ENCODE assay signal across 35 cellular contexts in genomic region chrX:17931855-17932254, GRCh38.
"Had no signal": no experiment of that assay in that cellular context is flagged by ENCODE, and none has a peak within 500 bp of the region (broad histone marks: within the 10 kb centered on the region; RNA-seq: fewer than 3 reads in every experiment).

No MANE protein-coding gene starts in this region.

- H3K27ac ChIP-seq: body of pancreas, brain microvascular endothelial cell, breast epithelium, VCaP had no signal

- H3K9me3 ChIP-seq: body of pancreas, breast epithelium had no signal

- H3K27me3 ChIP-seq: body of pancreas, brain microvascular endothelial cell had no signal

- H3K27me3 Mint-ChIP-seq: activated CD4-positive, alpha-beta T cell treated with anti-CD3 and anti-CD28 coated beads for 36 hours; activated CD4-positive, alpha-beta T cell treated with anti-CD3 and anti-CD28 coated beads, Interleukin-2, amount 10 ng/mL, durations not matched to agents 7 days and 5 days; activated CD8-positive, alpha-beta memory T cell treated with anti-CD3 and anti-CD28 coated beads, Interleukin-2, amount 10 ng/mL, durations not matched to agents 7 days and 5 days; activated naive CD4-positive, alpha-beta T cell treated with anti-CD3 and anti-CD28 coated beads, Interleukin-2, amount 10 ng/mL, durations not matched to agents 7 days and 5 days; activated naive CD4-positive, alpha-beta T cell treated with anti-CD3 and anti-CD28 coated beads, Interleukin-2, amount 50 U/mL, for 24 hours; activated naive CD8-positive, alpha-beta T cell; activated naive CD8-positive, alpha-beta T cell treated with anti-CD3 and anti-CD28 coated beads, Interleukin-2, amount 50 U/mL, for 24 hours had no signal

- DNase-seq: activated CD4-positive, alpha-beta memory T cell treated with anti-CD3 and anti-CD28 coated beads, Interleukin-2, amount 10 ng/mL, durations not matched to agents 7 days and 5 days; activated CD4-positive, alpha-beta T cell treated with anti-CD3 and anti-CD28 coated beads for 1 hour; activated CD4-positive, alpha-beta T cell treated with anti-CD3 and anti-CD28 coated beads for 36 hours; activated CD4-positive, alpha-beta T cell treated with anti-CD3 and anti-CD28 coated beads for 48 hours; activated CD4-positive, alpha-beta T cell treated with anti-CD3 and anti-CD28 coated beads, Interleukin-2, amount 10 ng/mL, durations not matched to agents 7 days and 5 days; activated CD4-positive, alpha-beta T cell treated with anti-CD3 and anti-CD28 coated beads, Interleukin-2, amount 50 U/mL, for 48 hours; activated CD4-positive, CD25-positive, alpha-beta regulatory T cell; activated CD8-positive, alpha-beta memory T cell treated with anti-CD3 and anti-CD28 coated beads for 24 hours; activated CD8-positive, alpha-beta memory T cell treated with anti-CD3 and anti-CD28 coated beads, Interleukin-2, amount 10 ng/mL, durations not matched to agents 7 days and 5 days; activated CD8-positive, alpha-beta memory T cell treated with anti-CD3 and anti-CD28 coated beads, Interleukin-2, amount 50 U/mL, for 48 hours; activated CD8-positive, alpha-beta T cell treated with anti-CD3 and anti-CD28 coated beads, Interleukin-2, amount 10 ng/mL, durations not matched to agents 7 days and 5 days; activated effector memory CD4-positive, alpha-beta T cell treated with Interleukin-2 at 50 U/mL for 16 hours; activated gamma-delta T cell; activated naive CD4-positive, alpha-beta T cell treated with anti-CD3 and anti-CD28 coated beads, Interleukin-2, amount 10 ng/mL, durations not matched to agents 7 days and 5 days; activated naive CD4-positive, alpha-beta T cell treated with Interleukin-2 at 50 U/mL for 16 hours; activated naive CD8-positive, alpha-beta T cell treated with anti-CD3 and anti-CD28 coated beads, Interleukin-2, amount 10 ng/mL, durations not matched to agents 7 days and 5 days; activated naive CD8-positive, alpha-beta T cell treated with anti-CD3 and anti-CD28 coated beads, Interleukin-2, amount 50 U/mL, for 24 hours; activated T-cell treated with anti-CD3 and anti-CD28 coated beads, Interleukin-2, amount 50 U/mL, for 24 hours; activated T-cell treated with anti-CD3 and anti-CD28 coated beads, Interleukin-2, amount 50 U/mL, for 48 hours; aorta; body of pancreas; brain microvascular endothelial cell; central memory CD4-positive, alpha-beta T cell; T-helper 1 cell; T-helper 2 cell; T-helper 9 cell had no signal

- H3K9me3 Mint-ChIP-seq: activated CD4-positive, alpha-beta memory T cell treated with anti-CD3 and anti-CD28 coated beads, Interleukin-2, amount 10 ng/mL, durations not matched to agents 7 days and 5 days; activated CD4-positive, alpha-beta T cell treated with anti-CD3 and anti-CD28 coated beads, Interleukin-2, amount 10 ng/mL, durations not matched to agents 7 days and 5 days; activated naive CD4-positive, alpha-beta T cell treated with anti-CD3 and anti-CD28 coated beads, Interleukin-2, amount 10 ng/mL, durations not matched to agents 7 days and 5 days; activated naive CD4-positive, alpha-beta T cell treated with anti-CD3 and anti-CD28 coated beads, Interleukin-2, amount 50 U/mL, for 24 hours; activated naive CD8-positive, alpha-beta T cell treated with anti-CD3 and anti-CD28 coated beads, Interleukin-2, amount 10 ng/mL, durations not matched to agents 7 days and 5 days; activated naive CD8-positive, alpha-beta T cell treated with anti-CD3 and anti-CD28 coated beads, Interleukin-2, amount 50 U/mL, for 24 hours; activated T-cell treated with anti-CD3 and anti-CD28 coated beads, Interleukin-2, amount 50 U/mL, for 24 hours; activated T-helper 2 cell treated with anti-CD3 and anti-CD28 coated beads, Interferon-gamma antibody, Interleukin-2, Interleukin-4, amounts not matched to agents 10 μg/mL and 5 μg/mL and 100 μg/mL, durations not matched to agents 14 hours and 24 hours and 36 hours; T-helper 1 cell treated with Interleukin-12 subunit alpha and Interleukin-12 subunit beta and Interleukin-4 antibody, amounts not matched to agents 30 μg/mL and 1 μg/mL, for 36 hours; T-helper 2 cell treated with Interferon-gamma antibody and Interleukin-4, amounts not matched to agents 5 μg/mL and 100 μg/mL, for 36 hours had no signal

- H3K4me3 ChIP-seq: body of pancreas, breast epithelium had no signal

- H3K4me3 Mint-ChIP-seq: activated CD4-positive, alpha-beta memory T cell treated with anti-CD3 and anti-CD28 coated beads, Interleukin-2, amount 10 ng/mL, durations not matched to agents 7 days and 5 days; activated CD4-positive, alpha-beta T cell treated with anti-CD3 and anti-CD28 coated beads for 36 hours; activated CD4-positive, alpha-beta T cell treated with anti-CD3 and anti-CD28 coated beads, Interleukin-2, amount 10 ng/mL, durations not matched to agents 7 days and 5 days; activated CD8-positive, alpha-beta memory T cell treated with anti-CD3 and anti-CD28 coated beads, Interleukin-2, amount 10 ng/mL, durations not matched to agents 7 days and 5 days; activated CD8-positive, alpha-beta T cell treated with anti-CD3 and anti-CD28 coated beads, Interleukin-2, amount 10 ng/mL, durations not matched to agents 7 days and 5 days; activated naive CD4-positive, alpha-beta T cell treated with anti-CD3 and anti-CD28 coated beads, Interleukin-2, amount 10 ng/mL, durations not matched to agents 7 days and 5 days; activated naive CD4-positive, alpha-beta T cell treated with anti-CD3 and anti-CD28 coated beads, Interleukin-2, amount 50 U/mL, for 24 hours; activated naive CD8-positive, alpha-beta T cell; activated naive CD8-positive, alpha-beta T cell treated with anti-CD3 and anti-CD28 coated beads, Interleukin-2, amount 10 ng/mL, durations not matched to agents 7 days and 5 days; activated naive CD8-positive, alpha-beta T cell treated with anti-CD3 and anti-CD28 coated beads, Interleukin-2, amount 50 U/mL, for 24 hours; activated T-cell treated with anti-CD3 and anti-CD28 coated beads, Interleukin-2, amount 50 U/mL, for 24 hours; T-helper 1 cell treated with Interleukin-12 subunit alpha and Interleukin-12 subunit beta and Interleukin-4 antibody, amounts not matched to agents 30 μg/mL and 1 μg/mL, for 36 hours; T-helper 2 cell treated with Interferon-gamma antibody and Interleukin-4, amounts not matched to agents 5 μg/mL and 100 μg/mL, for 36 hours had no signal

- H3K27ac Mint-ChIP-seq: activated CD4-positive, alpha-beta memory T cell treated with anti-CD3 and anti-CD28 coated beads, Interleukin-2, amount 10 ng/mL, durations not matched to agents 7 days and 5 days; activated CD4-positive, alpha-beta T cell treated with anti-CD3 and anti-CD28 coated beads for 36 hours; activated CD4-positive, alpha-beta T cell treated with anti-CD3 and anti-CD28 coated beads, Interleukin-2, amount 10 ng/mL, durations not matched to agents 7 days and 5 days; activated CD8-positive, alpha-beta memory T cell treated with anti-CD3 and anti-CD28 coated beads, Interleukin-2, amount 10 ng/mL, durations not matched to agents 7 days and 5 days; activated CD8-positive, alpha-beta T cell treated with anti-CD3 and anti-CD28 coated beads, Interleukin-2, amount 10 ng/mL, durations not matched to agents 7 days and 5 days; activated naive CD4-positive, alpha-beta T cell treated with anti-CD3 and anti-CD28 coated beads, Interleukin-2, amount 10 ng/mL, durations not matched to agents 7 days and 5 days; activated naive CD4-positive, alpha-beta T cell treated with anti-CD3 and anti-CD28 coated beads, Interleukin-2, amount 50 U/mL, for 24 hours; activated naive CD8-positive, alpha-beta T cell; activated naive CD8-positive, alpha-beta T cell treated with anti-CD3 and anti-CD28 coated beads, Interleukin-2, amount 10 ng/mL, durations not matched to agents 7 days and 5 days; activated naive CD8-positive, alpha-beta T cell treated with anti-CD3 and anti-CD28 coated beads, Interleukin-2, amount 50 U/mL, for 24 hours; activated T-cell treated with anti-CD3 and anti-CD28 coated beads, Interleukin-2, amount 50 U/mL, for 24 hours; activated T-helper 2 cell treated with anti-CD3 and anti-CD28 coated beads, Interferon-gamma antibody, Interleukin-2, Interleukin-4, amounts not matched to agents 10 μg/mL and 5 μg/mL and 100 μg/mL, durations not matched to agents 14 hours and 24 hours and 36 hours; T-helper 1 cell treated with Interleukin-12 subunit alpha and Interleukin-12 subunit beta and Interleukin-4 antibody, amounts not matched to agents 30 μg/mL and 1 μg/mL, for 36 hours; T-helper 2 cell treated with Interferon-gamma antibody and Interleukin-4, amounts not matched to agents 5 μg/mL and 100 μg/mL, for 36 hours had no signal

- H3K36me3 ChIP-seq: brain microvascular endothelial cell, breast epithelium had no signal

- H3K4me1 Mint-ChIP-seq: activated CD4-positive, alpha-beta memory T cell treated with anti-CD3 and anti-CD28 coated beads, Interleukin-2, amount 10 ng/mL, durations not matched to agents 7 days and 5 days; activated CD4-positive, alpha-beta T cell treated with anti-CD3 and anti-CD28 coated beads for 36 hours; activated CD4-positive, alpha-beta T cell treated with anti-CD3 and anti-CD28 coated beads, Interleukin-2, amount 10 ng/mL, durations not matched to agents 7 days and 5 days; activated CD8-positive, alpha-beta memory T cell treated with anti-CD3 and anti-CD28 coated beads, Interleukin-2, amount 10 ng/mL, durations not matched to agents 7 days and 5 days; activated naive CD4-positive, alpha-beta T cell treated with anti-CD3 and anti-CD28 coated beads, Interleukin-2, amount 10 ng/mL, durations not matched to agents 7 days and 5 days; activated naive CD4-positive, alpha-beta T cell treated with anti-CD3 and anti-CD28 coated beads, Interleukin-2, amount 50 U/mL, for 24 hours; activated naive CD8-positive, alpha-beta T cell treated with anti-CD3 and anti-CD28 coated beads, Interleukin-2, amount 10 ng/mL, durations not matched to agents 7 days and 5 days; activated naive CD8-positive, alpha-beta T cell treated with anti-CD3 and anti-CD28 coated beads, Interleukin-2, amount 50 U/mL, for 24 hours had no signal

- H3K4me1 ChIP-seq: body of pancreas, breast epithelium had no signal

- ATAC-seq: activated CD4-positive, alpha-beta T cell treated with anti-CD3 and anti-CD28 coated beads for 36 hours; activated CD4-positive, CD25-positive, alpha-beta regulatory T cell treated with anti-CD3 and anti-CD28 coated beads, Interleukin-2, amount 50 U/mL, for 24 hours; activated CD8-positive, alpha-beta memory T cell treated with anti-CD3 and anti-CD28 coated beads, Interleukin-2, amount 10 ng/mL, durations not matched to agents 7 days and 5 days; activated CD8-positive, alpha-beta T cell treated with anti-CD3 and anti-CD28 coated beads, Interleukin-2, amount 10 ng/mL, durations not matched to agents 7 days and 5 days; activated naive CD8-positive, alpha-beta T cell treated with anti-CD3 and anti-CD28 coated beads, Interleukin-2, amount 50 U/mL, for 24 hours; body of pancreas had no signal

- FAIRE-seq: TTC549 had no signal

- H3K36me3 Mint-ChIP-seq: activated CD8-positive, alpha-beta memory T cell treated with anti-CD3 and anti-CD28 coated beads, Interleukin-2, amount 10 ng/mL, durations not matched to agents 7 days and 5 days; activated naive CD4-positive, alpha-beta T cell treated with anti-CD3 and anti-CD28 coated beads, Interleukin-2, amount 10 ng/mL, durations not matched to agents 7 days and 5 days; activated naive CD4-positive, alpha-beta T cell treated with anti-CD3 and anti-CD28 coated beads, Interleukin-2, amount 50 U/mL, for 24 hours; activated naive CD8-positive, alpha-beta T cell; activated naive CD8-positive, alpha-beta T cell treated with anti-CD3 and anti-CD28 coated beads, Interleukin-2, amount 10 ng/mL, durations not matched to agents 7 days and 5 days had no signal
